In the genomic region with DNA sequence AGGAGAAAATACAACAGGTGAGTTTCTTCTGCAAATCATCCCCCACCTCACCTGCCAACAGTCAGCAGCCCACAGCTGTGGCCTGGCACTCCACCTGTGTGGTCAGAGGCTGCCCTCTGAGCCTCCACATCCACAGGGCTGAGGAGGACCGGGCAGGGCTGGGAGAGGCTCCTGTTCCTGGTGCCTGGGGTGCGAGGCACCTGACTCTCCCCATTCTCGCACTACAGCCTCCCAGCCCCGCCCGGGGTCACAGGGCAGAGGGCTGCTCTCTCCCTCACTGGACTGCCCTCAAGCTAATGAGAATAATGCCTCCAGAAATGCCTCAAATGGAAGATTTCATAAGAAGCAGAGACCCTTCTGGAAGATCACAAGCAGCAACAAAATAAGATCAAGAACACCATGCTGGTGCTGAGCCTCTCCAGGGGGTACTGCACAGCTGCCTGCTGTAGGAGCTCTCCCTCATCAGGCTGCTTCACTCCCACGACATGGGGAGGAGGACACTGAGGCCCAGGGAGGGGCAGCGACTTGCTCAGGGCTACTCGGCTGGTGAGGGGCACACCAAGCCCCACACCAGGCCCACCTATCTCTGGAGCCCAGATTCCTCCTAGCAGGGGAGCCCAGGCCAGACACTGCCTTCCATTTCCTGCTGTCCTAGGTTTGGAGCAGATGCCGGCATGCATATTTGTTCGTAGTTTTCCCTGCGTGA, we compare ENCODE assay signal across 13 cellular contexts.
A peak's percentile ranks its signal among the peaks of the same experiment; 100 is the strongest.
DNase-seq lines count a peak whose midpoint lies in the region; ATAC-seq and TF ChIP-seq lines count a peak whose summit lies in the region.
"Had no signal": no experiment of that assay in that cellular context is flagged by ENCODE, and none has a peak within 500 bp of the region (broad histone marks: within the 10 kb centered on the region; RNA-seq: fewer than 3 reads in every experiment).

No MANE protein-coding gene starts in this region.

- CTCF ChIA-PET in CD4-positive, alpha-beta memory T cell (lab: Charles Lee; ENCODE audit: partially characterized antibody) = interaction anchor here (0.7 to 10.8 kb wide), 3 partner anchors 7 to 74 kb away, joined by 3 to 87 read pairs (median 4); no protein-coding TSS in a partner anchor
- CTCF ChIA-PET in T-cell (lab: Charles Lee) = interaction anchor here in 1 of 2 donors (1.0 kb wide), 1 partner anchor 20 kb away, joined by 3 read pairs; no protein-coding TSS in a partner anchor

- no peak for TF ChIP-seq CTCF in psoas muscle (IDR thresholded peaks at IDR 0.05)

- peak overlapping the region in 4 of 8 donors; percentile 13 to 50 (median 32) for H3K4me3 Mint-ChIP-seq in CD4-positive, alpha-beta memory T cell
- no peak overlapping the region for H3K4me3 Mint-ChIP-seq in T-cell
- H3K4me3 Mint-ChIP-seq: activated T-helper 1 cell treated with anti-CD3 and anti-CD28 coated beads, Interleukin-12 subunit alpha, Interleukin-12 subunit beta, Interleukin-2, Interleukin-4 antibody, amounts not matched to agents 30 ng/mL and 10 ng/mL and 1 ng/mL, durations not matched to agents 14 hours and 24 hours and 36 hours had no signal

- H3K36me3 Mint-ChIP-seq in CD4-positive, alpha-beta memory T cell = peaks cover 6 to 33% of the 10 kb centered on the region in 2 donors
- H3K36me3 Mint-ChIP-seq in T-cell = peaks cover 15% of the 10 kb centered on the region

- no peaks in the 10 kb centered on the region for H3K27me3 Mint-ChIP-seq in CD4-positive, alpha-beta memory T cell
- no peaks in the 10 kb centered on the region for H3K27me3 Mint-ChIP-seq in T-cell

- H3K36me3 ChIP-seq in CD4-positive, alpha-beta memory T cell (ENCODE audit: insufficient read depth, low read length) = peaks cover 17% of the 10 kb centered on the region
- peaks cover 0 to 9% of the 10 kb centered on the region in 2 donors for H3K36me3 ChIP-seq in psoas muscle (ENCODE audit: insufficient read depth in 1 of 2, low read depth in 1 of 2)

- WGBS in psoas muscle, 3 donors = 54 to 70% (median 55%) methylated on average over 10 to 11 of the region's 11 CpGs

- no peak for DNase-seq in CD4-positive, alpha-beta memory T cell
- DNase-seq in T-cell (no peak), left ventricle myocardium superior (peak; percentile 24), psoas muscle (peak in 1 of 2 donors; percentile 4), GDM1 (lab: John Stamatoyannopoulos, UW) (no peak), NCI-H1694 (lab: John Stamatoyannopoulos, UW) (no peak), C1 segment of cervical spinal cord (lab: John Stamatoyannopoulos, UW) (no peak)
- DNase-seq: NCI-H1930, stomach had no signal

- peaks cover 47 to 97% (median 65%) of the 10 kb centered on the region in 4 donors for H3K4me1 Mint-ChIP-seq in CD4-positive, alpha-beta memory T cell
- H3K4me1 Mint-ChIP-seq in T-cell = peaks cover 56 to 84% (median 68%) of the 10 kb centered on the region in 3 donors

- no peak overlapping the region for H3K27ac ChIP-seq in CD4-positive, alpha-beta memory T cell (ENCODE audit: low read depth, low read length)
- peak overlapping the region; percentile 13 for H3K27ac ChIP-seq in psoas muscle

- peak overlapping the region; percentile 56 to 91 (median 79) for H3K27ac Mint-ChIP-seq in CD4-positive, alpha-beta memory T cell
- peak overlapping the region; percentile 75 to 77 for H3K27ac Mint-ChIP-seq in T-cell
- H3K27ac Mint-ChIP-seq: activated T-helper 1 cell treated with anti-CD3 and anti-CD28 coated beads, Interleukin-12 subunit alpha, Interleukin-12 subunit beta, Interleukin-2, Interleukin-4 antibody, amounts not matched to agents 30 ng/mL and 10 ng/mL and 1 ng/mL, durations not matched to agents 14 hours and 24 hours and 36 hours had no signal

- intact Hi-C loops in CD4-positive, alpha-beta memory T cell (cut with micrococcal nuclease) = no loop called here
- intact Hi-C loops in left ventricle myocardium superior (cut with micrococcal nuclease) (no loop called here), psoas muscle (cut with DNase I) (no loop called here)

- peaks cover 97% of the 10 kb centered on the region for H3K4me1 ChIP-seq in CD4-positive, alpha-beta memory T cell (ENCODE audit: insufficient read depth, low read length)
- H3K4me1 ChIP-seq in psoas muscle = peaks cover 62% of the 10 kb centered on the region

- H3K4me3 ChIP-seq in CD4-positive, alpha-beta memory T cell (ENCODE audit: low read length in 2 of 2) = no peak overlapping the region
- no peak overlapping the region for H3K4me3 ChIP-seq in psoas muscle
- H3K4me3 ChIP-seq: K562, stomach had no signal

- POLR2A ChIA-PET in CD4-positive, alpha-beta memory T cell (lab: Charles Lee; ENCODE audit: partially characterized antibody) = interaction anchor here (1.0 to 25.7 kb wide), 8 partner anchors 9 to 75 kb away, joined by 3 to 439 read pairs (median 4); no protein-coding TSS in a partner anchor
- POLR2A ChIA-PET in T-cell (lab: Charles Lee) = interaction anchor here in 1 of 2 donors (0.5 to 0.6 kb wide), 2 partner anchors 21 to 244 kb away, joined by 5 to 8 read pairs; no protein-coding TSS in a partner anchor

- no peaks in the 10 kb centered on the region for H3K27me3 ChIP-seq in CD4-positive, alpha-beta memory T cell (ENCODE audit: insufficient read depth, low read length)
- H3K27me3 ChIP-seq in psoas muscle (ENCODE audit: insufficient read depth in 3 of 3, low read length in 2 of 3) = no peaks in the 10 kb centered on the region
- H3K27me3 ChIP-seq: stomach had no signal

- ATAC-seq in T-cell (replicated peaks in 1 of 4) (no peak), left ventricle myocardium superior (no peak), psoas muscle (no peak), GM18861 (IDR thresholded peaks at IDR 0.05; ENCODE audit: unreplicated experiment) (no peak)
- ATAC-seq: HCT116, K562 had no signal

- H3K9me3 Mint-ChIP-seq in CD4-positive, alpha-beta memory T cell = no peaks in the 10 kb centered on the region
- H3K9me3 Mint-ChIP-seq in T-cell = no peaks in the 10 kb centered on the region
- H3K9me3 Mint-ChIP-seq: activated T-helper 1 cell treated with anti-CD3 and anti-CD28 coated beads, Interleukin-12 subunit alpha, Interleukin-12 subunit beta, Interleukin-2, Interleukin-4 antibody, amounts not matched to agents 30 ng/mL and 10 ng/mL and 1 ng/mL, durations not matched to agents 14 hours and 24 hours and 36 hours had no signal

- H3K9me3 ChIP-seq in CD4-positive, alpha-beta memory T cell (ENCODE audit: control insufficient read depth in 1 of 2, low read length in 2 of 2) = no peaks in the 10 kb centered on the region
- no peaks in the 10 kb centered on the region for H3K9me3 ChIP-seq in psoas muscle
- H3K9me3 ChIP-seq: stomach had no signal
